Comparison of ENCODE assay signal across 2 cellular contexts in genomic region chr17:59798111-59798510, GRCh38.
TF ChIP-seq lines count a peak whose summit lies in the region.

No MANE protein-coding gene starts in this region.

TF ChIP-seq in SK-N-SH, 30 proteins besides CTCF, POLR2A, EP300 and RAD21:
- TF ChIP-seq RCOR1 (IDR thresholded peaks at IDR 0.05; ENCODE audit: low read length): no peak
- TF ChIP-seq FOXJ3 (CRISPR knock-in tag; IDR thresholded peaks at IDR 0.05): no peak
- TF ChIP-seq PBX3 (IDR thresholded peaks at IDR 0.05): no peak
- TF ChIP-seq MEF2A (IDR thresholded peaks at IDR 0.05; ENCODE audit: borderline replicate concordance, low read depth): no peak
- no peak for TF ChIP-seq RXRA (IDR thresholded peaks at IDR 0.05; ENCODE audit: borderline replicate concordance, low read depth)
- no peak for TF ChIP-seq POLR2AphosphoS5 (IDR thresholded peaks at IDR 0.05; ENCODE audit: low read depth, low read length)

TF ChIP-seq in SK-N-SH treated with all-trans-retinoic acid at 6 μM for 48 hours, 23 proteins besides CTCF, POLR2A, EP300 and RAD21:
- TF ChIP-seq RARB (CRISPR knock-in tag; IDR thresholded peaks at IDR 0.05) (no peak), TCF4 (CRISPR knock-in tag; IDR thresholded peaks at IDR 0.05; ENCODE audit: borderline replicate concordance) (no peak), TSHZ2 (CRISPR knock-in tag; IDR thresholded peaks at IDR 0.05) (no peak), ISL1 (CRISPR knock-in tag; IDR thresholded peaks at IDR 0.05) (no peak), ESRRG (CRISPR knock-in tag; IDR thresholded peaks at IDR 0.05) (no peak), SNAI2 (CRISPR knock-in tag; IDR thresholded peaks at IDR 0.05) (no peak), ZNF70 (CRISPR knock-in tag; IDR thresholded peaks at IDR 0.05) (no peak), ZFP30 (CRISPR knock-in tag; IDR thresholded peaks at IDR 0.05) (no peak), TOX (CRISPR knock-in tag; IDR thresholded peaks at IDR 0.05; ENCODE audit: borderline replicate concordance) (no peak), POU6F1 (CRISPR knock-in tag; IDR thresholded peaks at IDR 0.05; ENCODE audit: borderline replicate concordance, low read depth) (no peak), CSRNP3 (CRISPR knock-in tag; IDR thresholded peaks at IDR 0.05) (no peak), CREB5 (CRISPR knock-in tag; IDR thresholded peaks at IDR 0.05; ENCODE audit: low read depth) (no peak)
TF ChIP-seq in SK-N-SH treated with all-trans-retinoic acid at 6 μM for 48 hours: peak in this region for 0.
